In the genomic region with DNA sequence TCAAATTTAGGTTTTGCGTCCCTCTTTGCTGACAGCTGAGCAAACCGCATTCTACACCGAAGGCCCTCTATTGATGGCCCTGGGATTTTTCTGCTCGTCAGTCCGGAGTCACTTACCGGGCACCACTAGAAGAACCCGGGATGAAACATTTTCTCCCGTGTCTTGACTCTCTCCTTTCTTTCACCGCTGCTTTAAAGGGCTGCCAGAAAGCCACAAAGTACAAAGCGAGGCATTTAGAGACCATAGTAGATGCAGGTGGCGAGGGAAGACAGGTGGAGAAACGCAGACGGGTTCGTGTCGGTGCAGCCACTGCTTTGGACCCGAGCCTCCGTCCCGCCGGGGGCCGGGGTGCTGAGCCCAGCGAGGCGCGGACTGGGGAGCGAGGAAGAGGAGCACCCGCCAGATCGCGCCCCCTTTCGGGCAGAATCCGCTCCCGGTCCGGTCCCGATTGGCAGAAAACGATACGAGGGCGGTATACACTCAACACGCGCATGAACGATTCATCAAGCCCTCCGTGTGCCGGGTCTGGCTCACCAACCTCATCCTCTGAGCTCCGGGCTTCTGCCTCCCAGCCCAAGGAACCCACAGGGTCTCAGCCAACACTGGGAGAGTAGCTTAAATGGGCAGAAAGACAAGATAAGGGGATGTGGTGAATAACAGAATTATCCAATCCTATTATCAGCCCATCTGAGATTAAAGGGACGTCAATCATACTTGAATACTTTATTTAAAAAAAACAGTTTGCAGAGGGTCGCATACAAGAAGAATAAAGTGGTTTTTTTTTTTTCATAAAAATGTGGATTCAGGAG, we compare ENCODE assay signal across 1 cellular context.
TF ChIP-seq lines count a peak whose summit lies in the region.

No MANE protein-coding gene starts in this region.

TF ChIP-seq in K562, 482 proteins besides CTCF, POLR2A, EP300 and RAD21 (continued from another document and continues in another):
- TF ChIP-seq, protein P1, sequence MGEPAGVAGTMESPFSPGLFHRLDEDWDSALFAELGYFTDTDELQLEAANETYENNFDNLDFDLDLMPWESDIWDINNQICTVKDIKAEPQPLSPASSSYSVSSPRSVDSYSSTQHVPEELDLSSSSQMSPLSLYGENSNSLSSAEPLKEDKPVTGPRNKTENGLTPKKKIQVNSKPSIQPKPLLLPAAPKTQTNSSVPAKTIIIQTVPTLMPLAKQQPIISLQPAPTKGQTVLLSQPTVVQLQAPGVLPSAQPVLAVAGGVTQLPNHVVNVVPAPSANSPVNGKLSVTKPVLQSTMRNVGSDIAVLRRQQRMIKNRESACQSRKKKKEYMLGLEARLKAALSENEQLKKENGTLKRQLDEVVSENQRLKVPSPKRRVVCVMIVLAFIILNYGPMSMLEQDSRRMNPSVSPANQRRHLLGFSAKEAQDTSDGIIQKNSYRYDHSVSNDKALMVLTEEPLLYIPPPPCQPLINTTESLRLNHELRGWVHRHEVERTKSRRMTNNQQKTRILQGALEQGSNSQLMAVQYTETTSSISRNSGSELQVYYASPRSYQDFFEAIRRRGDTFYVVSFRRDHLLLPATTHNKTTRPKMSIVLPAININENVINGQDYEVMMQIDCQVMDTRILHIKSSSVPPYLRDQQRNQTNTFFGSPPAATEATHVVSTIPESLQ (CRISPR knock-in tag; IDR thresholded peaks at IDR 0.05) = no peak
- TF ChIP-seq, protein P2, sequence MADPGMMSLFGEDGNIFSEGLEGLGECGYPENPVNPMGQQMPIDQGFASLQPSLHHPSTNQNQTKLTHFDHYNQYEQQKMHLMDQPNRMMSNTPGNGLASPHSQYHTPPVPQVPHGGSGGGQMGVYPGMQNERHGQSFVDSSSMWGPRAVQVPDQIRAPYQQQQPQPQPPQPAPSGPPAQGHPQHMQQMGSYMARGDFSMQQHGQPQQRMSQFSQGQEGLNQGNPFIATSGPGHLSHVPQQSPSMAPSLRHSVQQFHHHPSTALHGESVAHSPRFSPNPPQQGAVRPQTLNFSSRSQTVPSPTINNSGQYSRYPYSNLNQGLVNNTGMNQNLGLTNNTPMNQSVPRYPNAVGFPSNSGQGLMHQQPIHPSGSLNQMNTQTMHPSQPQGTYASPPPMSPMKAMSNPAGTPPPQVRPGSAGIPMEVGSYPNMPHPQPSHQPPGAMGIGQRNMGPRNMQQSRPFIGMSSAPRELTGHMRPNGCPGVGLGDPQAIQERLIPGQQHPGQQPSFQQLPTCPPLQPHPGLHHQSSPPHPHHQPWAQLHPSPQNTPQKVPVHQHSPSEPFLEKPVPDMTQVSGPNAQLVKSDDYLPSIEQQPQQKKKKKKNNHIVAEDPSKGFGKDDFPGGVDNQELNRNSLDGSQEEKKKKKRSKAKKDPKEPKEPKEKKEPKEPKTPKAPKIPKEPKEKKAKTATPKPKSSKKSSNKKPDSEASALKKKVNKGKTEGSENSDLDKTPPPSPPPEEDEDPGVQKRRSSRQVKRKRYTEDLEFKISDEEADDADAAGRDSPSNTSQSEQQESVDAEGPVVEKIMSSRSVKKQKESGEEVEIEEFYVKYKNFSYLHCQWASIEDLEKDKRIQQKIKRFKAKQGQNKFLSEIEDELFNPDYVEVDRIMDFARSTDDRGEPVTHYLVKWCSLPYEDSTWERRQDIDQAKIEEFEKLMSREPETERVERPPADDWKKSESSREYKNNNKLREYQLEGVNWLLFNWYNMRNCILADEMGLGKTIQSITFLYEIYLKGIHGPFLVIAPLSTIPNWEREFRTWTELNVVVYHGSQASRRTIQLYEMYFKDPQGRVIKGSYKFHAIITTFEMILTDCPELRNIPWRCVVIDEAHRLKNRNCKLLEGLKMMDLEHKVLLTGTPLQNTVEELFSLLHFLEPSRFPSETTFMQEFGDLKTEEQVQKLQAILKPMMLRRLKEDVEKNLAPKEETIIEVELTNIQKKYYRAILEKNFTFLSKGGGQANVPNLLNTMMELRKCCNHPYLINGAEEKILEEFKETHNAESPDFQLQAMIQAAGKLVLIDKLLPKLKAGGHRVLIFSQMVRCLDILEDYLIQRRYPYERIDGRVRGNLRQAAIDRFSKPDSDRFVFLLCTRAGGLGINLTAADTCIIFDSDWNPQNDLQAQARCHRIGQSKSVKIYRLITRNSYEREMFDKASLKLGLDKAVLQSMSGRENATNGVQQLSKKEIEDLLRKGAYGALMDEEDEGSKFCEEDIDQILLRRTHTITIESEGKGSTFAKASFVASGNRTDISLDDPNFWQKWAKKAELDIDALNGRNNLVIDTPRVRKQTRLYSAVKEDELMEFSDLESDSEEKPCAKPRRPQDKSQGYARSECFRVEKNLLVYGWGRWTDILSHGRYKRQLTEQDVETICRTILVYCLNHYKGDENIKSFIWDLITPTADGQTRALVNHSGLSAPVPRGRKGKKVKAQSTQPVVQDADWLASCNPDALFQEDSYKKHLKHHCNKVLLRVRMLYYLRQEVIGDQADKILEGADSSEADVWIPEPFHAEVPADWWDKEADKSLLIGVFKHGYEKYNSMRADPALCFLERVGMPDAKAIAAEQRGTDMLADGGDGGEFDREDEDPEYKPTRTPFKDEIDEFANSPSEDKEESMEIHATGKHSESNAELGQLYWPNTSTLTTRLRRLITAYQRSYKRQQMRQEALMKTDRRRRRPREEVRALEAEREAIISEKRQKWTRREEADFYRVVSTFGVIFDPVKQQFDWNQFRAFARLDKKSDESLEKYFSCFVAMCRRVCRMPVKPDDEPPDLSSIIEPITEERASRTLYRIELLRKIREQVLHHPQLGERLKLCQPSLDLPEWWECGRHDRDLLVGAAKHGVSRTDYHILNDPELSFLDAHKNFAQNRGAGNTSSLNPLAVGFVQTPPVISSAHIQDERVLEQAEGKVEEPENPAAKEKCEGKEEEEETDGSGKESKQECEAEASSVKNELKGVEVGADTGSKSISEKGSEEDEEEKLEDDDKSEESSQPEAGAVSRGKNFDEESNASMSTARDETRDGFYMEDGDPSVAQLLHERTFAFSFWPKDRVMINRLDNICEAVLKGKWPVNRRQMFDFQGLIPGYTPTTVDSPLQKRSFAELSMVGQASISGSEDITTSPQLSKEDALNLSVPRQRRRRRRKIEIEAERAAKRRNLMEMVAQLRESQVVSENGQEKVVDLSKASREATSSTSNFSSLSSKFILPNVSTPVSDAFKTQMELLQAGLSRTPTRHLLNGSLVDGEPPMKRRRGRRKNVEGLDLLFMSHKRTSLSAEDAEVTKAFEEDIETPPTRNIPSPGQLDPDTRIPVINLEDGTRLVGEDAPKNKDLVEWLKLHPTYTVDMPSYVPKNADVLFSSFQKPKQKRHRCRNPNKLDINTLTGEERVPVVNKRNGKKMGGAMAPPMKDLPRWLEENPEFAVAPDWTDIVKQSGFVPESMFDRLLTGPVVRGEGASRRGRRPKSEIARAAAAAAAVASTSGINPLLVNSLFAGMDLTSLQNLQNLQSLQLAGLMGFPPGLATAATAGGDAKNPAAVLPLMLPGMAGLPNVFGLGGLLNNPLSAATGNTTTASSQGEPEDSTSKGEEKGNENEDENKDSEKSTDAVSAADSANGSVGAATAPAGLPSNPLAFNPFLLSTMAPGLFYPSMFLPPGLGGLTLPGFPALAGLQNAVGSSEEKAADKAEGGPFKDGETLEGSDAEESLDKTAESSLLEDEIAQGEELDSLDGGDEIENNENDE (IDR thresholded peaks at IDR 0.05; ENCODE audit: low read depth, low read length) = no peak
- no peak for TF ChIP-seq BRD4 (IDR thresholded peaks at IDR 0.05)
- no peak for TF ChIP-seq CBFA2T2 (conservative IDR thresholded peaks at IDR 0.05)
- 0 out of 2 replicates have a peak, but pooled peaks have one; percentile 33 for TF ChIP-seq CBX5 (IDR thresholded peaks at IDR 0.05; ENCODE audit: borderline replicate concordance, low read depth)
- TF ChIP-seq SUPT5H (IDR thresholded peaks at IDR 0.05) = peak; percentile 83
- TF ChIP-seq ZNF707 (CRISPR knock-in tag; conservative IDR thresholded peaks at IDR 0.05) = no peak
- TF ChIP-seq L3MBTL2 (IDR thresholded peaks at IDR 0.05) = peak; percentile 50
- TF ChIP-seq ESRRB (CRISPR knock-in tag; IDR thresholded peaks at IDR 0.05; ENCODE audit: borderline replicate concordance) = no peak
- TF ChIP-seq MBD2 (IDR thresholded peaks at IDR 0.05; ENCODE audit: borderline replicate concordance, low read depth) = peak; percentile 65; the same call in 1 of the 2 replicates
- no peak for TF ChIP-seq POLR3A (IDR thresholded peaks at IDR 0.05; ENCODE audit: borderline replicate concordance, extremely low read depth, insufficient read depth, insufficient read length)
- no peak; the same call in 1 of the 2 replicates for TF ChIP-seq PTRF (tag; IDR thresholded peaks at IDR 0.05)
- TF ChIP-seq SIN3B (IDR thresholded peaks at IDR 0.05; ENCODE audit: low read depth) = peak; percentile 7; the same call in 1 of the 2 replicates
- TF ChIP-seq, protein P3, sequence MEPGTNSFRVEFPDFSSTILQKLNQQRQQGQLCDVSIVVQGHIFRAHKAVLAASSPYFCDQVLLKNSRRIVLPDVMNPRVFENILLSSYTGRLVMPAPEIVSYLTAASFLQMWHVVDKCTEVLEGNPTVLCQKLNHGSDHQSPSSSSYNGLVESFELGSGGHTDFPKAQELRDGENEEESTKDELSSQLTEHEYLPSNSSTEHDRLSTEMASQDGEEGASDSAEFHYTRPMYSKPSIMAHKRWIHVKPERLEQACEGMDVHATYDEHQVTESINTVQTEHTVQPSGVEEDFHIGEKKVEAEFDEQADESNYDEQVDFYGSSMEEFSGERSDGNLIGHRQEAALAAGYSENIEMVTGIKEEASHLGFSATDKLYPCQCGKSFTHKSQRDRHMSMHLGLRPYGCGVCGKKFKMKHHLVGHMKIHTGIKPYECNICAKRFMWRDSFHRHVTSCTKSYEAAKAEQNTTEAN (CRISPR knock-in tag; IDR thresholded peaks at IDR 0.05) = no peak
- TF ChIP-seq, protein P4, sequence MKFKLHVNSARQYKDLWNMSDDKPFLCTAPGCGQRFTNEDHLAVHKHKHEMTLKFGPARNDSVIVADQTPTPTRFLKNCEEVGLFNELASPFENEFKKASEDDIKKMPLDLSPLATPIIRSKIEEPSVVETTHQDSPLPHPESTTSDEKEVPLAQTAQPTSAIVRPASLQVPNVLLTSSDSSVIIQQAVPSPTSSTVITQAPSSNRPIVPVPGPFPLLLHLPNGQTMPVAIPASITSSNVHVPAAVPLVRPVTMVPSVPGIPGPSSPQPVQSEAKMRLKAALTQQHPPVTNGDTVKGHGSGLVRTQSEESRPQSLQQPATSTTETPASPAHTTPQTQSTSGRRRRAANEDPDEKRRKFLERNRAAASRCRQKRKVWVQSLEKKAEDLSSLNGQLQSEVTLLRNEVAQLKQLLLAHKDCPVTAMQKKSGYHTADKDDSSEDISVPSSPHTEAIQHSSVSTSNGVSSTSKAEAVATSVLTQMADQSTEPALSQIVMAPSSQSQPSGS (CRISPR knock-in tag; IDR thresholded peaks at IDR 0.05) = no peak
- TF ChIP-seq, protein P5, sequence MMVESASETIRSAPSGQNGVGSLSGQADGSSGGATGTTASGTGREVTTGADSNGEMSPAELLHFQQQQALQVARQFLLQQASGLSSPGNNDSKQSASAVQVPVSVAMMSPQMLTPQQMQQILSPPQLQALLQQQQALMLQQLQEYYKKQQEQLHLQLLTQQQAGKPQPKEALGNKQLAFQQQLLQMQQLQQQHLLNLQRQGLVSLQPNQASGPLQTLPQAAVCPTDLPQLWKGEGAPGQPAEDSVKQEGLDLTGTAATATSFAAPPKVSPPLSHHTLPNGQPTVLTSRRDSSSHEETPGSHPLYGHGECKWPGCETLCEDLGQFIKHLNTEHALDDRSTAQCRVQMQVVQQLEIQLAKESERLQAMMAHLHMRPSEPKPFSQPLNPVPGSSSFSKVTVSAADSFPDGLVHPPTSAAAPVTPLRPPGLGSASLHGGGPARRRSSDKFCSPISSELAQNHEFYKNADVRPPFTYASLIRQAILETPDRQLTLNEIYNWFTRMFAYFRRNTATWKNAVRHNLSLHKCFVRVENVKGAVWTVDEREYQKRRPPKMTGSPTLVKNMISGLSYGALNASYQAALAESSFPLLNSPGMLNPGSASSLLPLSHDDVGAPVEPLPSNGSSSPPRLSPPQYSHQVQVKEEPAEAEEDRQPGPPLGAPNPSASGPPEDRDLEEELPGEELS (CRISPR knock-in tag; IDR thresholded peaks at IDR 0.05; ENCODE audit: borderline replicate concordance) = 0 out of 2 replicates have a peak, but pooled peaks have one; percentile 44
- TF ChIP-seq, protein P6, sequence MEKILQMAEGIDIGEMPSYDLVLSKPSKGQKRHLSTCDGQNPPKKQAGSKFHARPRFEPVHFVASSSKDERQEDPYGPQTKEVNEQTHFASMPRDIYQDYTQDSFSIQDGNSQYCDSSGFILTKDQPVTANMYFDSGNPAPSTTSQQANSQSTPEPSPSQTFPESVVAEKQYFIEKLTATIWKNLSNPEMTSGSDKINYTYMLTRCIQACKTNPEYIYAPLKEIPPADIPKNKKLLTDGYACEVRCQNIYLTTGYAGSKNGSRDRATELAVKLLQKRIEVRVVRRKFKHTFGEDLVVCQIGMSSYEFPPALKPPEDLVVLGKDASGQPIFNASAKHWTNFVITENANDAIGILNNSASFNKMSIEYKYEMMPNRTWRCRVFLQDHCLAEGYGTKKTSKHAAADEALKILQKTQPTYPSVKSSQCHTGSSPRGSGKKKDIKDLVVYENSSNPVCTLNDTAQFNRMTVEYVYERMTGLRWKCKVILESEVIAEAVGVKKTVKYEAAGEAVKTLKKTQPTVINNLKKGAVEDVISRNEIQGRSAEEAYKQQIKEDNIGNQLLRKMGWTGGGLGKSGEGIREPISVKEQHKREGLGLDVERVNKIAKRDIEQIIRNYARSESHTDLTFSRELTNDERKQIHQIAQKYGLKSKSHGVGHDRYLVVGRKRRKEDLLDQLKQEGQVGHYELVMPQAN (IDR thresholded peaks at IDR 0.05; ENCODE audit: borderline replicate concordance) = peak; percentile 63
- no peak; the same call in 1 of the 2 replicates for TF ChIP-seq KLF1 (tag; IDR thresholded peaks at IDR 0.05)
- no peak for TF ChIP-seq PYGO2 (tag; IDR thresholded peaks at IDR 0.05)
- TF ChIP-seq NFYB (IDR thresholded peaks at IDR 0.05; ENCODE audit: extremely low read depth, insufficient read length) = peak; percentile 45
- TF ChIP-seq, protein P7, sequence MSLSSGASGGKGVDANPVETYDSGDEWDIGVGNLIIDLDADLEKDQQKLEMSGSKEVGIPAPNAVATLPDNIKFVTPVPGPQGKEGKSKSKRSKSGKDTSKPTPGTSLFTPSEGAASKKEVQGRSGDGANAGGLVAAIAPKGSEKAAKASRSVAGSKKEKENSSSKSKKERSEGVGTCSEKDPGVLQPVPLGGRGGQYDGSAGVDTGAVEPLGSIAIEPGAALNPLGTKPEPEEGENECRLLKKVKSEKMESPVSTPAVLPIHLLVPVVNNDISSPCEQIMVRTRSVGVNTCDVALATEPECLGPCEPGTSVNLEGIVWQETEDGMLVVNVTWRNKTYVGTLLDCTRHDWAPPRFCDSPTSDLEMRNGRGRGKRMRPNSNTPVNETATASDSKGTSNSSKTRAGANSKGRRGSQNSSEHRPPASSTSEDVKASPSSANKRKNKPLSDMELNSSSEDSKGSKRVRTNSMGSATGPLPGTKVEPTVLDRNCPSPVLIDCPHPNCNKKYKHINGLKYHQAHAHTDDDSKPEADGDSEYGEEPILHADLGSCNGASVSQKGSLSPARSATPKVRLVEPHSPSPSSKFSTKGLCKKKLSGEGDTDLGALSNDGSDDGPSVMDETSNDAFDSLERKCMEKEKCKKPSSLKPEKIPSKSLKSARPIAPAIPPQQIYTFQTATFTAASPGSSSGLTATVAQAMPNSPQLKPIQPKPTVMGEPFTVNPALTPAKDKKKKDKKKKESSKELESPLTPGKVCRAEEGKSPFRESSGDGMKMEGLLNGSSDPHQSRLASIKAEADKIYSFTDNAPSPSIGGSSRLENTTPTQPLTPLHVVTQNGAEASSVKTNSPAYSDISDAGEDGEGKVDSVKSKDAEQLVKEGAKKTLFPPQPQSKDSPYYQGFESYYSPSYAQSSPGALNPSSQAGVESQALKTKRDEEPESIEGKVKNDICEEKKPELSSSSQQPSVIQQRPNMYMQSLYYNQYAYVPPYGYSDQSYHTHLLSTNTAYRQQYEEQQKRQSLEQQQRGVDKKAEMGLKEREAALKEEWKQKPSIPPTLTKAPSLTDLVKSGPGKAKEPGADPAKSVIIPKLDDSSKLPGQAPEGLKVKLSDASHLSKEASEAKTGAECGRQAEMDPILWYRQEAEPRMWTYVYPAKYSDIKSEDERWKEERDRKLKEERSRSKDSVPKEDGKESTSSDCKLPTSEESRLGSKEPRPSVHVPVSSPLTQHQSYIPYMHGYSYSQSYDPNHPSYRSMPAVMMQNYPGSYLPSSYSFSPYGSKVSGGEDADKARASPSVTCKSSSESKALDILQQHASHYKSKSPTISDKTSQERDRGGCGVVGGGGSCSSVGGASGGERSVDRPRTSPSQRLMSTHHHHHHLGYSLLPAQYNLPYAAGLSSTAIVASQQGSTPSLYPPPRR (CRISPR knock-in tag; IDR thresholded peaks at IDR 0.05; ENCODE audit: borderline replicate concordance) = 0 out of 2 replicates have a peak, but pooled peaks have one; percentile 79
- no peak for TF ChIP-seq CSDE1 (IDR thresholded peaks at IDR 0.05)
